In the genomic region with DNA sequence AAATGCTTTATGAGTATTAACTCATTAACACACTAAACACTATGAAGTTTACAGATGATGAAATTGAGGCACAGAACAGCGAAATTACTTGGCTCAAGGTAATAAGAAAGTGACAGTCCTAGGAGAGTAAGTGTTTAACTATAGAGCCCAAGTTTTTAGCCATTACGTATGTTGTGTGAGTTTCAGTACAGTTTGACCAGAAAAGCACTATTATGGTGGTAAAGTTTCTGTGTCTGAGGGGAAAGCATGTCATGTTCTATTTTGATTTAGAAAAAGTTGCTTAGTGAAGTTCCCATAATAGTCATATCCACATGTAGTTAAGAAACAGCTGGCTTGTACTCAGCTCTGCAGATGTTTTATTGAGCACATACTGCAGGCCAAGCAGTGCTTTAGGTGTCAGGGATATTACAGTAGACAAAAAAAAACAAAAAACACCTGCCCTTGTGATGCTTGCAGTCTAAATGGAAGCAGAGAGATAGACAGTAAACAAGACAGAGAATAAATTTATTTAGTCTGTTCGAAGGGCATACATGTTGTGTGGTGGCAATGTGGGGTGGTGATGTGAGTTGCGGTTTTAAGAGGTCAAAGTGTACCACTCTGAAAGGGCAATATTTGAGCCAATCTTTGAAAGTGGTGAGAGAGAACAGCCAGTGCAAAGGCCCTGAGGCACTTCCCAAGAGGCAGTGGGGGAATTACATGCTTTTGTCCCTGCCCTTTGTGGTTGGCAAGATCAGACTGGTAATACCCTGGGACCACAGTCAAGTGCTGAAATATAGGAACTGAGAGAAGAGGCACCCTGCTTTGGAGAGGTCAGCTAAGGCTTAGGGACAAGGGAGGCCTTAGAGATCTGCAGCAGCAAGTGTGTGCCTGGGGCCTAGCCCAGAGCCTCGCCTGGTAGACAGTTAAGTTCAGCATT, we compare ENCODE assay signal across 10 cellular contexts. TPM values are rescaled to one million over a fixed set of nuclear protein-coding genes. Genes with fewer than 3 reads are reported as not detected.
DNase-seq lines count a peak whose midpoint lies in the region; ATAC-seq, FAIRE-seq and TF ChIP-seq lines count a peak whose summit lies in the region.
"Had no signal": no experiment of that assay in that cellular context is flagged by ENCODE, and none has a peak within 500 bp of the region (broad histone marks: within the 10 kb centered on the region; RNA-seq: fewer than 3 reads in every experiment).

No MANE protein-coding gene starts in this region.

- no peaks in the 10 kb centered on the region for H3K27me3 Mint-ChIP-seq in CD8-positive, alpha-beta memory T cell
- no peaks in the 10 kb centered on the region for H3K27me3 Mint-ChIP-seq in activated naive CD8-positive, alpha-beta T cell

- H3K27ac ChIP-seq in CD8-positive, alpha-beta memory T cell (ENCODE audit: low read depth, low read length): peak overlapping the region; percentile 43
- H3K27ac ChIP-seq: lower lobe of right lung had no signal

- POLR2A ChIA-PET in CD8-positive, alpha-beta memory T cell (lab: Charles Lee): interaction anchor here (0.6 kb wide), 1 partner anchor 9 kb away, joined by 4 read pairs; no protein-coding TSS in a partner anchor

- no peak for TF ChIP-seq CTCF in foreskin fibroblast (IDR thresholded peaks at IDR 0.05; ENCODE audit: low read depth, low read length)

- no peaks in the 10 kb centered on the region for H3K9me3 Mint-ChIP-seq in CD8-positive, alpha-beta memory T cell
- no peaks in the 10 kb centered on the region for H3K9me3 Mint-ChIP-seq in activated naive CD8-positive, alpha-beta T cell (ENCODE audit: low read depth)

- H3K4me3 Mint-ChIP-seq in CD8-positive, alpha-beta memory T cell: peak overlapping the region; percentile 79 to 97 (median 94)
- H3K4me3 Mint-ChIP-seq in activated naive CD8-positive, alpha-beta T cell: peak overlapping the region; percentile 94

- H3K36me3 ChIP-seq in CD8-positive, alpha-beta memory T cell (ENCODE audit: insufficient read depth, low read length): peaks cover 12% of the 10 kb centered on the region

- DNase-seq in CD8-positive, alpha-beta memory T cell: no peak
- DNase-seq in stimulated activated CD8-positive, alpha-beta memory T cell treated with anti-CD3 and anti-CD28 coated beads, Interleukin-4, amount 100 ng/mL, for 48 hours: no peak
- DNase-seq in H54 (ENCODE audit: insufficient read length, low spot score) (no peak), foreskin fibroblast (no peak), DMS53 (lab: John Stamatoyannopoulos, UW) (no peak)
- DNase-seq: caudate nucleus, lower lobe of right lung had no signal

- H3K4me1 Mint-ChIP-seq in CD8-positive, alpha-beta memory T cell: peaks cover 75 to 87% (median 84%) of the 10 kb centered on the region in 3 donors
- H3K4me1 Mint-ChIP-seq in activated naive CD8-positive, alpha-beta T cell (ENCODE audit: low read depth): peaks cover 87% of the 10 kb centered on the region

- peak overlapping the region; percentile 16 for H3K4me3 ChIP-seq in CD8-positive, alpha-beta memory T cell (ENCODE audit: low read length)
- H3K4me3 ChIP-seq in foreskin fibroblast (ENCODE audit: low read depth in 1 of 2, low read length in 2 of 2): no peak overlapping the region
- H3K4me3 ChIP-seq: lower lobe of right lung had no signal

- no peak for FAIRE-seq in H54 (lab: Jason Lieb, UNC)

- no peaks in the 10 kb centered on the region for H3K27me3 ChIP-seq in CD8-positive, alpha-beta memory T cell (ENCODE audit: insufficient read depth, low read length, poor library complexity, severe bottlenecking)

- H3K36me3 Mint-ChIP-seq in CD8-positive, alpha-beta memory T cell: peaks cover 6 to 60% (median 24%) of the 10 kb centered on the region in 3 donors
- H3K36me3 Mint-ChIP-seq in activated naive CD8-positive, alpha-beta T cell: peaks cover 33% of the 10 kb centered on the region

- CTCF ChIA-PET in CD8-positive, alpha-beta memory T cell (lab: Charles Lee): interaction anchor here (1.0 to 1.7 kb wide), 2 partner anchors 11 to 102 kb away, joined by 3 to 5 read pairs; no protein-coding TSS in a partner anchor

- H3K4me1 ChIP-seq in CD8-positive, alpha-beta memory T cell (ENCODE audit: insufficient read depth, low read length): peaks cover 64% of the 10 kb centered on the region

- peak; percentile 37 for ATAC-seq in GM19324 (IDR thresholded peaks at IDR 0.05; ENCODE audit: low FRiP score, unreplicated experiment)
- ATAC-seq in HG03066 (IDR thresholded peaks at IDR 0.05; ENCODE audit: low read depth, unreplicated experiment): peak; percentile 50

- H3K27ac Mint-ChIP-seq in CD8-positive, alpha-beta memory T cell: peak overlapping the region; percentile 89 to 99 (median 98)
- H3K27ac Mint-ChIP-seq in activated naive CD8-positive, alpha-beta T cell: peak overlapping the region; percentile 92

- no peak for TF ChIP-seq POLR2A in H54 (IDR thresholded peaks at IDR 0.05; ENCODE audit: low read depth, low read length)

- no peaks in the 10 kb centered on the region for H3K9me3 ChIP-seq in CD8-positive, alpha-beta memory T cell (ENCODE audit: low read length)
- H3K9me3 ChIP-seq: lower lobe of right lung had no signal

RNA-seq across cellular contexts. Expression of a gene that starts 6.2 kb away (rescaled TPM):
- 10 to 100 TPM; 28.1 to 29.6 TPM for total RNA-seq in CD8-positive, alpha-beta memory T cell
- 28.6 TPM for polyA plus RNA-seq in CD8-positive, alpha-beta memory T cell
